In genomic region chr5:56094579-56095361, GRCh38 we compare ENCODE assay signal across 12 cellular contexts.
DNase-seq lines count a peak whose midpoint lies in the region; ATAC-seq and TF ChIP-seq lines count a peak whose summit lies in the region.
"Had no signal": no experiment of that assay in that cellular context is flagged by ENCODE, and none has a peak within 500 bp of the region (broad histone marks: within the 10 kb centered on the region; RNA-seq: fewer than 3 reads in every experiment).

No MANE protein-coding gene starts in this region.

- peaks cover 0 to 19% (median 5%) of the 10 kb centered on the region in 4 donors for H3K4me1 ChIP-seq in esophagus muscularis mucosa
- H3K4me1 ChIP-seq in prostate gland (replicated peaks): no peaks in the 10 kb centered on the region
- H3K4me1 ChIP-seq: transverse colon had no signal

- H3K27me3 ChIP-seq in esophagus muscularis mucosa (no peaks in the 10 kb centered on the region), prostate gland (replicated peaks; ENCODE audit: insufficient read depth) (no peaks in the 10 kb centered on the region)
- H3K27me3 ChIP-seq: transverse colon had no signal

- WGBS in esophagus muscularis mucosa: 87% methylated on average over 10 of the region's 10 CpGs
- 94% methylated on average over 10 of the region's 10 CpGs for WGBS in prostate gland

- no peak overlapping the region for H3K4me3 Mint-ChIP-seq in activated CD4-positive, alpha-beta memory T cell treated with anti-CD3 and anti-CD28 coated beads, Interleukin-2, amount 10 ng/mL, durations not matched to agents 7 days and 5 days
- H3K4me3 Mint-ChIP-seq: neural crest cell had no signal

- TF ChIP-seq EP300 in esophagus muscularis mucosa (IDR thresholded peaks at IDR 0.05): no peak

- ATAC-seq in GM18858 (IDR thresholded peaks at IDR 0.05; ENCODE audit: unreplicated experiment) (peak; percentile 35), HG03064 (IDR thresholded peaks at IDR 0.05; ENCODE audit: low read depth, unreplicated experiment) (peak; percentile 10)

- peaks cover 61% of the 10 kb centered on the region for H3K4me1 Mint-ChIP-seq in activated CD4-positive, alpha-beta memory T cell treated with anti-CD3 and anti-CD28 coated beads, Interleukin-2, amount 10 ng/mL, durations not matched to agents 7 days and 5 days
- H3K4me1 Mint-ChIP-seq: neural crest cell had no signal

- H3K27ac Mint-ChIP-seq in activated CD4-positive, alpha-beta memory T cell treated with anti-CD3 and anti-CD28 coated beads, Interleukin-2, amount 10 ng/mL, durations not matched to agents 7 days and 5 days: no peak overlapping the region

- peaks cover 2% of the 10 kb centered on the region for H3K36me3 Mint-ChIP-seq in activated CD4-positive, alpha-beta memory T cell treated with anti-CD3 and anti-CD28 coated beads, Interleukin-2, amount 10 ng/mL, durations not matched to agents 7 days and 5 days (ENCODE audit: low read depth)

- H3K36me3 ChIP-seq in esophagus muscularis mucosa (no peaks in the 10 kb centered on the region), prostate gland (no peaks in the 10 kb centered on the region)
- H3K36me3 ChIP-seq: transverse colon had no signal

- H3K4me3 ChIP-seq in esophagus muscularis mucosa: no peak overlapping the region
- H3K4me3 ChIP-seq in prostate gland: no peak overlapping the region
- H3K4me3 ChIP-seq: transverse colon had no signal

- intact Hi-C loops in esophagus muscularis mucosa (cut with DNase I): no loop called here
- intact Hi-C loops in prostate gland (cut with DNase I): no loop called here

- no peaks in the 10 kb centered on the region for H3K9me3 Mint-ChIP-seq in activated CD4-positive, alpha-beta memory T cell treated with anti-CD3 and anti-CD28 coated beads, Interleukin-2, amount 10 ng/mL, durations not matched to agents 7 days and 5 days
- H3K9me3 Mint-ChIP-seq: neural crest cell had no signal

- peak; percentile 40 for DNase-seq in activated CD4-positive, alpha-beta memory T cell treated with anti-CD3 and anti-CD28 coated beads, Interleukin-2, amount 10 ng/mL, durations not matched to agents 7 days and 5 days
- DNase-seq in stimulated activated CD4-positive, alpha-beta T cell treated with anti-CD3 and anti-CD28 coated beads, Interleukin-2, amount 100 ng/mL, for 24 hours: peak; percentile 74 to 80
- DNase-seq in esophagus muscularis mucosa (ENCODE audit: extremely low spot score) (no peak), NCI-H345 treated with DMSO at 0.1 percent for 48 hours (lab: John Stamatoyannopoulos, UW; ENCODE audit: unreplicated experiment) (no peak), AML-193 (lab: John Stamatoyannopoulos, UW) (no peak), prostate gland (ENCODE audit: low spot score) (no peak)
- DNase-seq: C1 segment of cervical spinal cord, Kasumi-1, transverse colon had no signal

- no peak overlapping the region for H3K27ac ChIP-seq in esophagus muscularis mucosa (replicated peaks in 1 of 4)
- no peak overlapping the region for H3K27ac ChIP-seq in prostate gland
- H3K27ac ChIP-seq: transverse colon had no signal

- H3K27me3 Mint-ChIP-seq in activated CD4-positive, alpha-beta memory T cell treated with anti-CD3 and anti-CD28 coated beads, Interleukin-2, amount 10 ng/mL, durations not matched to agents 7 days and 5 days: no peaks in the 10 kb centered on the region

- CTCF ChIA-PET in activated CD4-positive, alpha-beta memory T cell treated with anti-CD3 and anti-CD28 coated beads, Interleukin-2, amount 10 ng/mL, durations not matched to agents 7 days and 5 days (lab: Charles Lee): interaction anchor here (0.5 to 1.7 kb wide), 6 partner anchors 10 to 158 kb away, joined by 3 to 6 read pairs (median 3); no protein-coding TSS in a partner anchor

- TF ChIP-seq POLR2A in esophagus muscularis mucosa (IDR thresholded peaks at IDR 0.05; ENCODE audit: low read depth): no peak
- TF ChIP-seq POLR2A in prostate gland (IDR thresholded peaks at IDR 0.05): no peak

- POLR2A ChIA-PET in activated CD4-positive, alpha-beta memory T cell treated with anti-CD3 and anti-CD28 coated beads, Interleukin-2, amount 10 ng/mL, durations not matched to agents 7 days and 5 days (lab: Charles Lee): interaction anchor here (0.7 to 1.6 kb wide), 3 partner anchors 53 to 100 kb away, joined by 3 to 7 read pairs (median 4); partner anchors contain the start of gene IL6ST

- H3K9me3 ChIP-seq in esophagus muscularis mucosa (no peaks in the 10 kb centered on the region), prostate gland (no peaks in the 10 kb centered on the region)
- H3K9me3 ChIP-seq: transverse colon had no signal

- TF ChIP-seq CTCF in esophagus muscularis mucosa (IDR thresholded peaks at IDR 0.05) (no peak), prostate gland (IDR thresholded peaks at IDR 0.05) (no peak)

Comparison
In these comparisons a context has a peak if more than half of its experiments do, and no peak if none do; other contexts are left out.
1. DNase-seq: peak in activated CD4-positive, alpha-beta memory T cell treated with anti-CD3 and anti-CD28 coated beads, Interleukin-2, amount 10 ng/mL, durations not matched to agents 7 days and 5 days (single experiment) and stimulated activated CD4-positive, alpha-beta T cell treated with anti-CD3 and anti-CD28 coated beads, Interleukin-2, amount 100 ng/mL, for 24 hours (2 of 2); none in esophagus muscularis mucosa (single experiment), NCI-H345 treated with DMSO at 0.1 percent for 48 hours (single experiment), AML-193 (0 of 2) and prostate gland (single experiment).